In the genomic region with DNA sequence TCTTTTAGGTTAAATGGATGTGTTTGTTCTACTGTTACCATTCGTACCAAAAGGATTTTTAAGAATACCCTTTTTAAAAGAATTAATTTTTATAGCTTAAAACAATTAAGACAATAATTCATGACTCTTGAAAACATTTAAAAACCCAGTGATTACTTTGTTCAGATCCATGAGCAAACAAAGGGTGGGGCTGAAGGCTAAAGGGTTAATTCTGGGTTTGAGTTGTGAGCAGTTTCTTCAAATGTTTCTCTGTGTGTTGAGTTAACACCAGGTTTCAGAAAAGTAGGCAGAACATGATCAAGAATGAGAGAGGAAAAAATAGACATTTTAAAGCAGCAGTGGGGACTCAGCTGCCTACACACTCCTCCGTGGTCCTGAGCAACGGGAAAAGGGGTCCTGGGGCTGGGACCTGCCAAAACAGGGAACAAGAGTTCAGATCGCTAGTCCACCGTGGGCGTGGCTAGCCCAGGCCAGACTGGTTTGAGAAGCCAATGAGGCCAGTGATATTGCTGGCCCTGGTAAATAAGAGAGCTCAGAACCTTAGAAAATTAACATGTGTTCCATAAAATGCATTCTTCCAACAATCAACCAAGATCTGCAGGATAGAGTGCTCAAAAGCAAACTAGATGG, we compare ENCODE assay signal across 1 cellular context.
TF ChIP-seq lines count a peak whose summit lies in the region.

No MANE protein-coding gene starts in this region.

TF ChIP-seq in WTC11, 78 proteins besides CTCF, POLR2A, EP300 and RAD21:
- TF ChIP-seq, protein P1, sequence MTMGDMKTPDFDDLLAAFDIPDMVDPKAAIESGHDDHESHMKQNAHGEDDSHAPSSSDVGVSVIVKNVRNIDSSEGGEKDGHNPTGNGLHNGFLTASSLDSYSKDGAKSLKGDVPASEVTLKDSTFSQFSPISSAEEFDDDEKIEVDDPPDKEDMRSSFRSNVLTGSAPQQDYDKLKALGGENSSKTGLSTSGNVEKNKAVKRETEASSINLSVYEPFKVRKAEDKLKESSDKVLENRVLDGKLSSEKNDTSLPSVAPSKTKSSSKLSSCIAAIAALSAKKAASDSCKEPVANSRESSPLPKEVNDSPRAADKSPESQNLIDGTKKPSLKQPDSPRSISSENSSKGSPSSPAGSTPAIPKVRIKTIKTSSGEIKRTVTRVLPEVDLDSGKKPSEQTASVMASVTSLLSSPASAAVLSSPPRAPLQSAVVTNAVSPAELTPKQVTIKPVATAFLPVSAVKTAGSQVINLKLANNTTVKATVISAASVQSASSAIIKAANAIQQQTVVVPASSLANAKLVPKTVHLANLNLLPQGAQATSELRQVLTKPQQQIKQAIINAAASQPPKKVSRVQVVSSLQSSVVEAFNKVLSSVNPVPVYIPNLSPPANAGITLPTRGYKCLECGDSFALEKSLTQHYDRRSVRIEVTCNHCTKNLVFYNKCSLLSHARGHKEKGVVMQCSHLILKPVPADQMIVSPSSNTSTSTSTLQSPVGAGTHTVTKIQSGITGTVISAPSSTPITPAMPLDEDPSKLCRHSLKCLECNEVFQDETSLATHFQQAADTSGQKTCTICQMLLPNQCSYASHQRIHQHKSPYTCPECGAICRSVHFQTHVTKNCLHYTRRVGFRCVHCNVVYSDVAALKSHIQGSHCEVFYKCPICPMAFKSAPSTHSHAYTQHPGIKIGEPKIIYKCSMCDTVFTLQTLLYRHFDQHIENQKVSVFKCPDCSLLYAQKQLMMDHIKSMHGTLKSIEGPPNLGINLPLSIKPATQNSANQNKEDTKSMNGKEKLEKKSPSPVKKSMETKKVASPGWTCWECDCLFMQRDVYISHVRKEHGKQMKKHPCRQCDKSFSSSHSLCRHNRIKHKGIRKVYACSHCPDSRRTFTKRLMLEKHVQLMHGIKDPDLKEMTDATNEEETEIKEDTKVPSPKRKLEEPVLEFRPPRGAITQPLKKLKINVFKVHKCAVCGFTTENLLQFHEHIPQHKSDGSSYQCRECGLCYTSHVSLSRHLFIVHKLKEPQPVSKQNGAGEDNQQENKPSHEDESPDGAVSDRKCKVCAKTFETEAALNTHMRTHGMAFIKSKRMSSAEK (CRISPR knock-in tag; IDR thresholded peaks at IDR 0.05; ENCODE audit: borderline replicate concordance) = no peak
- no peak for TF ChIP-seq PRRX2 (CRISPR knock-in tag; IDR thresholded peaks at IDR 0.05)
- no peak for TF ChIP-seq NR3C1 (CRISPR knock-in tag; conservative IDR thresholded peaks at IDR 0.05; ENCODE audit: low read depth)
- TF ChIP-seq NFATC4 (CRISPR knock-in tag; IDR thresholded peaks at IDR 0.05) = no peak
- no peak for TF ChIP-seq ETV6 (CRISPR knock-in tag; IDR thresholded peaks at IDR 0.05)
- TF ChIP-seq, protein P2, sequence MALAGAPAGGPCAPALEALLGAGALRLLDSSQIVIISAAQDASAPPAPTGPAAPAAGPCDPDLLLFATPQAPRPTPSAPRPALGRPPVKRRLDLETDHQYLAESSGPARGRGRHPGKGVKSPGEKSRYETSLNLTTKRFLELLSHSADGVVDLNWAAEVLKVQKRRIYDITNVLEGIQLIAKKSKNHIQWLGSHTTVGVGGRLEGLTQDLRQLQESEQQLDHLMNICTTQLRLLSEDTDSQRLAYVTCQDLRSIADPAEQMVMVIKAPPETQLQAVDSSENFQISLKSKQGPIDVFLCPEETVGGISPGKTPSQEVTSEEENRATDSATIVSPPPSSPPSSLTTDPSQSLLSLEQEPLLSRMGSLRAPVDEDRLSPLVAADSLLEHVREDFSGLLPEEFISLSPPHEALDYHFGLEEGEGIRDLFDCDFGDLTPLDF (CRISPR knock-in tag; IDR thresholded peaks at IDR 0.05) = no peak
- no peak for TF ChIP-seq ZBTB21 (CRISPR knock-in tag; IDR thresholded peaks at IDR 0.05; ENCODE audit: borderline replicate concordance)
